In the genomic region with DNA sequence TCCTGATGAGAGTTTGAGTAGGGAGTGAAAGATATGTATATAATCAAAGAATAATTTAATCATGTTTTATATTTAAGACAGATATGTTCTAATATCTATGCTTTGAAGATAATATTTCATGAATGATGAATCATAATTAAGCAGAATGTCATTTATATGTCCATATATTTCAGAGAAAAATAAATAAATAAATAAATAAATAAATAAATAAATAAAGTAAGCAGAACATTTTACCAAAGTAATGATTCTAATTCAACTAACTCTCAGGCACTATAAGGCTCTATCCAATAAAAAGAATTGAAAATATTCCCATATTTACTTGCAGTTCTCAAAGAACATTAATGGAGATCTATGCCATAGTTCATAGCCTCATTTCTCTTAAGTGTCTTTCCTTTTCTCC, we compare ENCODE assay signal across 24 cellular contexts. TPM values are rescaled to one million over a fixed set of nuclear protein-coding genes. Genes with fewer than 3 reads are reported as not detected.
DNase-seq lines count a peak whose midpoint lies in the region; ATAC-seq, FAIRE-seq and TF ChIP-seq lines count a peak whose summit lies in the region.
"Had no signal": no experiment of that assay in that cellular context is flagged by ENCODE, and none has a peak within 500 bp of the region (broad histone marks: within the 10 kb centered on the region; RNA-seq: fewer than 3 reads in every experiment).

No MANE protein-coding gene starts in this region.

- peak overlapping the region; percentile 91 for H3K27ac Mint-ChIP-seq in mesothelial cell of epicardium
- H3K27ac Mint-ChIP-seq: CD14-positive monocyte; CD4-positive, alpha-beta memory T cell; H9 had no signal

- H3K36me3 ChIP-seq in Panc1 (ENCODE audit: control insufficient read depth, insufficient read depth, low read length) (no peaks in the 10 kb centered on the region), lower lobe of right lung (no peaks in the 10 kb centered on the region)
- H3K36me3 ChIP-seq: BLaER1 had no signal

- H3K36me3 Mint-ChIP-seq in mesothelial cell of epicardium = no peaks in the 10 kb centered on the region
- H3K36me3 Mint-ChIP-seq: CD14-positive monocyte; CD4-positive, alpha-beta memory T cell had no signal

- peak; percentile 23 for FAIRE-seq in G401.6 (lab: Jason Lieb, UNC)
- FAIRE-seq in endometrium (lab: Jason Lieb, UNC) = peak; percentile 29
- no peak for FAIRE-seq in D721Med (lab: Jason Lieb, UNC)
- FAIRE-seq: A204.1, GM12891, GM19239, H1, HTR-8/SVneo, K562 had no signal

- no peaks in the 10 kb centered on the region for H3K27me3 ChIP-seq in Panc1 (ENCODE audit: control insufficient read depth, insufficient read depth, low read length)
- no peaks in the 10 kb centered on the region for H3K27me3 ChIP-seq in lower lobe of right lung (ENCODE audit: low read depth)
- H3K27me3 ChIP-seq: BLaER1 had no signal

- H3K4me3 ChIP-seq in Panc1 (ENCODE audit: low read depth in 2 of 2, low read length in 2 of 2) (no peak overlapping the region), lower lobe of right lung (no peak overlapping the region)
- H3K4me3 ChIP-seq: BLaER1, K562 had no signal

- H3K27ac ChIP-seq in Panc1 (ENCODE audit: low read length) (peak overlapping the region; percentile 95), lower lobe of right lung (no peak overlapping the region)
- H3K27ac ChIP-seq: BLaER1 had no signal

- no peak for ATAC-seq in Panc1
- no peak for ATAC-seq in lower lobe of right lung
- ATAC-seq: K562 had no signal

- H3K4me1 Mint-ChIP-seq in mesothelial cell of epicardium = peaks cover 25% of the 10 kb centered on the region
- H3K4me1 Mint-ChIP-seq: CD4-positive, alpha-beta memory T cell had no signal

- CTCF ChIA-PET in Panc1 (lab: Charles Lee) = no interaction called here

- intact Hi-C loops in Panc1 (cut with micrococcal nuclease; ENCODE audit: unreplicated experiment) (loop anchor here (2.0 kb wide), 1 partner anchor 41 kb away; a partner anchor contains a TSS), lower lobe of right lung (cut with DNase I) (no loop called here)

- H3K9me3 ChIP-seq in Panc1 (ENCODE audit: control insufficient read depth, insufficient read depth, low read depth, low read length) (no peaks in the 10 kb centered on the region), lower lobe of right lung (no peaks in the 10 kb centered on the region)
- H3K9me3 ChIP-seq: BLaER1 had no signal

- H3K9me3 Mint-ChIP-seq in mesothelial cell of epicardium = peaks cover 3% of the 10 kb centered on the region
- H3K9me3 Mint-ChIP-seq: H9 had no signal

- in situ Hi-C loops in Panc1 (cut with HindIII; ENCODE audit: low pct_unique_long_range_greater_than_20kb, low sequenced_read_pairs) = no loop called here

- POLR2A ChIA-PET in Panc1 (lab: Charles Lee) = no interaction called here

- H3K4me1 ChIP-seq in Panc1 (ENCODE audit: control insufficient read depth, insufficient read depth, low read length) (peaks cover 24% of the 10 kb centered on the region), lower lobe of right lung (no peaks in the 10 kb centered on the region)

- no peak for DNase-seq in Panc1 (ENCODE audit: low read depth, low spot score)
- no peak for DNase-seq in mesothelial cell of epicardium (ENCODE audit: low spot score in 2 of 2, unreplicated experiment in 2 of 2)
- no peak for DNase-seq in D721Med (ENCODE audit: insufficient read length, low spot score)
- DNase-seq in 8988T = no peak
- DNase-seq in lower lobe of right lung = no peak
- DNase-seq: Calu3; CD4-positive, alpha-beta memory T cell; DMS 273 treated with DMSO at 0.1 percent for 48 hours; DMS53; DND-41; EL; H9; IMR-90 had no signal

- no peak for TF ChIP-seq CTCF in Panc1 (IDR thresholded peaks at IDR 0.05)
- no peak for TF ChIP-seq CTCF in mesothelial cell of epicardium (IDR thresholded peaks at IDR 0.05; ENCODE audit: unreplicated experiment)
- no peak for TF ChIP-seq CTCF in D721Med (IDR thresholded peaks at IDR 0.05; ENCODE audit: insufficient read depth, missing control alignments)
- no peak for TF ChIP-seq CTCF in lower lobe of right lung (IDR thresholded peaks at IDR 0.05)

- no TSS peak for BruUV-seq in Panc1 (replicated peaks; lab: Mats Ljungman, UMichigan)

- H3K27me3 Mint-ChIP-seq in mesothelial cell of epicardium (ENCODE audit: low read depth) = no peaks in the 10 kb centered on the region

- no peak overlapping the region for H3K4me3 Mint-ChIP-seq in mesothelial cell of epicardium
- H3K4me3 Mint-ChIP-seq: CD4-positive, alpha-beta memory T cell; H9 had no signal

RNA-seq across cellular contexts. Expression of a gene that starts 36.0 kb away (rescaled TPM):
- total RNA-seq in Panc1 (2021; ENCODE audit: unreplicated experiment) (not detected), mesothelial cell of epicardium (1.7 to 2.1 TPM (median 2.0 TPM) in 3 replicates), lower lobe of right lung (105 TPM)
- not detected for polyA plus RNA-seq in Panc1 (2012; ENCODE audit: insufficient read length)
- total RNA-seq: CD4-positive, alpha-beta memory T cell; G401; H1; H9; IMR-90; K562 had no signal
- polyA plus RNA-seq: CD14-positive monocyte; CD4-positive, alpha-beta memory T cell; H1; IMR-90; K562 had no signal

RNA-seq across cellular contexts. Expression of a gene that starts 40.9 kb away (rescaled TPM):
- total RNA-seq in Panc1 (2021; ENCODE audit: unreplicated experiment) (147 TPM), mesothelial cell of epicardium (2.9 to 4.6 TPM (median 3.2 TPM) in 3 replicates), lower lobe of right lung (93.0 TPM)
- 128 TPM for polyA plus RNA-seq in Panc1 (2012; ENCODE audit: insufficient read length)
- total RNA-seq: CD4-positive, alpha-beta memory T cell; G401; H1; H9; IMR-90 had no signal
- polyA plus RNA-seq: CD14-positive monocyte; CD4-positive, alpha-beta memory T cell; H1; IMR-90; K562 had no signal

Comparison
In these comparisons a context has a peak if more than half of its experiments do, and no peak if none do; other contexts are left out.
1. RNA of a gene that starts 36.0 kb away (total RNA-seq): 105 TPM in lower lobe of right lung (single experiment); 1.7 to 2.1 TPM in mesothelial cell of epicardium and not detected in Panc1 (single experiment); every median in the first group is over 10 times any median in the second.
2. RNA of a gene that starts 40.9 kb away (total RNA-seq): 147 TPM in Panc1 (single experiment) and 93.0 TPM in lower lobe of right lung (single experiment); 2.9 to 4.6 TPM in mesothelial cell of epicardium; every median in the first group is over 10 times any median in the second.